In the genomic region with DNA sequence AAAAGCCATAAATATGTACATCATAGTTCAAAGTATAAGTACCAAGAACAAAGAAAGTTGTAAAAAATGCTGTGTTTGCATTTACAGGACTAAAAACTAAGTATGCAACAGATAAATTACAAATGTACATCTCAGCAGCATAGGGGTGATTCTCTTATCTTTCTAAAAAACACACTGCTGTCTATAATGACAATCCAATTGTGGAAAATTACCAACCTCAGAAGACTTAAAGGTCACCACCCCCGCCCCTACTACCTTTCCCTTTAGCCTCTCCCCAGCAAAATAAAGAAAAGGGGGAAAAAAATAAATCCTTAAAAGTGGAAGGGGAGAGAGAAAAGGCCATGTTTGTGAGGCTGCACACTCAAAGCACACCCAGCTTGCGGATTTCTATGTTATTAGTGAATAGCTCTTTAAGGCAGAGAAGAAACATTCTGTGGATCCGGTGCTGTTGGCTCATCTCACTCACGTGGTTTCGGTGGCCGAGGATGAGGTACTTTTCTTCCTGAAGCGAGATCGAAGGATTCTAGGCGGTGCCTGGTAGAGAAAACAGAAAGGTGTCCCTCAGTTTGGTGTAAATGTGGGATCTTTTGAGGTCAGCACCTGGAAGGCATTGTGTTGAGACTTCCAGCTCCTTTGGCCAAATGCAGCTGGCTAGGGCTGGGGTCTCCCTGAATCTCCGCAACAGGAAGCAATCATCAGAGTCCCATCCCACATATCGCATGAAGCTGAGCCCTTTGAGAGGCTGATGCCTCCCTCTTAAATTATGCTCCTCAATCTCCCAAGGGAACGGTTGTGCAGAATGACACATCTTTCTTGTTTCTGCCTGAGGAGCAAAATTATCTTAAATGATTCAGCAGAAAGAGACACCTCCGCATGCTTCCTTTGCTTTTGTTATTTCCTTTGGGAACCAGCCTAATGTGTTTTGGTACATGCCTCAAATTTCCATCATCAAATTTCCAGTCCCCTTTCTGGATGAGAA, we compare ENCODE assay signal across 14 cellular contexts. TPM values are rescaled to one million over a fixed set of nuclear protein-coding genes. Genes with fewer than 3 reads are reported as not detected.
DNase-seq lines count a peak whose midpoint lies in the region; ATAC-seq, FAIRE-seq and TF ChIP-seq lines count a peak whose summit lies in the region.
"Had no signal": no experiment of that assay in that cellular context is flagged by ENCODE, and none has a peak within 500 bp of the region (broad histone marks: within the 10 kb centered on the region; RNA-seq: fewer than 3 reads in every experiment).

No MANE protein-coding gene starts in this region.

- CTCF ChIA-PET in CD8-positive, alpha-beta memory T cell (lab: Charles Lee), result no interaction called here
- CTCF ChIA-PET in CD8-positive, alpha-beta T cell (lab: Charles Lee), result interaction anchor here (0.6 to 1.3 kb wide), 2 partner anchors 15 to 124 kb away, joined by 3 read pairs; no protein-coding TSS in a partner anchor

- peak overlapping the region in 1 of 7 donors; percentile 10 for H3K4me3 Mint-ChIP-seq in CD8-positive, alpha-beta memory T cell
- no peak overlapping the region for H3K4me3 Mint-ChIP-seq in CD8-positive, alpha-beta T cell
- H3K4me3 Mint-ChIP-seq: WTC11 had no signal

- TF ChIP-seq CTCF in parathyroid adenoma (IDR thresholded peaks at IDR 0.05) (no peak), D721Med (IDR thresholded peaks at IDR 0.05; ENCODE audit: insufficient read depth, missing control alignments) (no peak)
- TF ChIP-seq CTCF in CD8-positive, alpha-beta T cell (IDR thresholded peaks at IDR 0.05), result no peak

- H3K27me3 Mint-ChIP-seq in CD8-positive, alpha-beta memory T cell, result no peaks in the 10 kb centered on the region
- H3K27me3 Mint-ChIP-seq in CD8-positive, alpha-beta T cell (ENCODE audit: low read depth), result no peaks in the 10 kb centered on the region

- H3K27ac Mint-ChIP-seq in CD8-positive, alpha-beta memory T cell, result peak overlapping the region in 2 of 8 donors; percentile 17
- no peak overlapping the region for H3K27ac Mint-ChIP-seq in CD8-positive, alpha-beta T cell
- H3K27ac Mint-ChIP-seq: WTC11 had no signal

- no peak for ATAC-seq in HG02870 (IDR thresholded peaks at IDR 0.05; ENCODE audit: unreplicated experiment)
- no peak for ATAC-seq in CD8-positive, alpha-beta T cell
- ATAC-seq: pancreas, upper lobe of right lung, WTC11 had no signal

- POLR2A ChIA-PET in CD8-positive, alpha-beta memory T cell (lab: Charles Lee), result no interaction called here
- POLR2A ChIA-PET in CD8-positive, alpha-beta T cell (lab: Charles Lee), result interaction anchor here (1.3 kb wide), 1 partner anchor 16 kb away, joined by 4 read pairs; no protein-coding TSS in a partner anchor

- H2AFZ ChIP-seq in parathyroid adenoma, result no peak overlapping the region

- H3K4me2 ChIP-seq in parathyroid adenoma (ENCODE audit: low read length), result peak overlapping the region; percentile 2

- H3K9me3 Mint-ChIP-seq in CD8-positive, alpha-beta memory T cell, result no peaks in the 10 kb centered on the region
- no peaks in the 10 kb centered on the region for H3K9me3 Mint-ChIP-seq in CD8-positive, alpha-beta T cell
- H3K9me3 Mint-ChIP-seq: WTC11 had no signal

- H3K79me2 ChIP-seq in parathyroid adenoma, result no peaks in the 10 kb centered on the region

- no peak overlapping the region for H3K9ac ChIP-seq in parathyroid adenoma

- no peak for DNase-seq in CD8-positive, alpha-beta memory T cell
- DNase-seq in NCI-H2171 treated with DMSO at 0.1 percent for 48 hours (lab: John Stamatoyannopoulos, UW) (peak; percentile 77), caudate nucleus (lab: John Stamatoyannopoulos, UW) (peak in 25 of 61 donors; percentile 25 to 81 (median 48)), D721Med (ENCODE audit: insufficient read length, low spot score) (no peak), NCI-H82 treated with DMSO at 0.1 percent for 48 hours (lab: John Stamatoyannopoulos, UW; ENCODE audit: unreplicated experiment) (no peak)
- DNase-seq in CD8-positive, alpha-beta T cell, result no peak
- DNase-seq: activated effector memory CD4-positive, alpha-beta T cell treated with Interleukin-2 at 50 U/mL for 16 hours; DMS153; pancreas; SHP77 treated with DMSO at 0.1 percent for 48 hours; upper lobe of right lung had no signal

- H3K36me3 ChIP-seq in CD8-positive, alpha-beta memory T cell (ENCODE audit: insufficient read depth, low read length), result peaks cover 12% of the 10 kb centered on the region
- no peaks in the 10 kb centered on the region for H3K36me3 ChIP-seq in parathyroid adenoma (ENCODE audit: control insufficient read depth, insufficient read depth, low read length)
- H3K36me3 ChIP-seq in CD8-positive, alpha-beta T cell (ENCODE audit: insufficient read depth, low read length), result peaks cover 7% of the 10 kb centered on the region
- H3K36me3 ChIP-seq: pancreas had no signal

- no peak for FAIRE-seq in D721Med (lab: Jason Lieb, UNC)
- FAIRE-seq: pancreas had no signal

- H3K4me1 ChIP-seq in CD8-positive, alpha-beta memory T cell (ENCODE audit: insufficient read depth, low read length), result no peaks in the 10 kb centered on the region
- H3K4me1 ChIP-seq in parathyroid adenoma, result no peaks in the 10 kb centered on the region
- no peaks in the 10 kb centered on the region for H3K4me1 ChIP-seq in CD8-positive, alpha-beta T cell (ENCODE audit: insufficient read depth, low read length)

- peaks cover 0 to 29% (median 0%) of the 10 kb centered on the region in 3 donors for H3K36me3 Mint-ChIP-seq in CD8-positive, alpha-beta memory T cell
- H3K36me3 Mint-ChIP-seq in CD8-positive, alpha-beta T cell, result peaks cover 27% of the 10 kb centered on the region

- no peaks in the 10 kb centered on the region for H3K27me3 ChIP-seq in CD8-positive, alpha-beta memory T cell (ENCODE audit: insufficient read depth, low read length, poor library complexity, severe bottlenecking)
- H3K27me3 ChIP-seq in parathyroid adenoma (ENCODE audit: control insufficient read depth, insufficient read depth, low read length), result no peaks in the 10 kb centered on the region
- H3K27me3 ChIP-seq in CD8-positive, alpha-beta T cell (ENCODE audit: insufficient read depth, low read length), result no peaks in the 10 kb centered on the region
- H3K27me3 ChIP-seq: pancreas, upper lobe of right lung had no signal

- H3K4me1 Mint-ChIP-seq in CD8-positive, alpha-beta memory T cell, result peaks cover 0 to 3% (median 0%) of the 10 kb centered on the region in 3 donors
- H3K4me1 Mint-ChIP-seq in CD8-positive, alpha-beta T cell (ENCODE audit: low read depth), result peaks cover 9% of the 10 kb centered on the region

- H3K27ac ChIP-seq in CD8-positive, alpha-beta memory T cell (ENCODE audit: low read depth, low read length), result peak overlapping the region; percentile 40
- H3K27ac ChIP-seq in caudate nucleus (ENCODE audit: low read depth, low read length), result peak overlapping the region; percentile 80
- no peak overlapping the region for H3K27ac ChIP-seq in parathyroid adenoma
- H3K27ac ChIP-seq in CD8-positive, alpha-beta T cell (ENCODE audit: low read depth, low read length), result no peak overlapping the region
- H3K27ac ChIP-seq: pancreas, upper lobe of right lung had no signal

- no peaks in the 10 kb centered on the region for H3K9me3 ChIP-seq in CD8-positive, alpha-beta memory T cell (ENCODE audit: low read length)
- H3K9me3 ChIP-seq in parathyroid adenoma (ENCODE audit: control insufficient read depth, low read length), result no peaks in the 10 kb centered on the region
- H3K9me3 ChIP-seq in CD8-positive, alpha-beta T cell (ENCODE audit: low read length), result no peaks in the 10 kb centered on the region
- H3K9me3 ChIP-seq: pancreas, upper lobe of right lung had no signal

- intact Hi-C loops in CD8-positive, alpha-beta T cell (cut with DNase I, micrococcal nuclease), result no loop called here

- no peak overlapping the region for H3K4me3 ChIP-seq in CD8-positive, alpha-beta memory T cell (ENCODE audit: low read length)
- H3K4me3 ChIP-seq in parathyroid adenoma (ENCODE audit: low read depth, low read length), result no peak overlapping the region
- no peak overlapping the region for H3K4me3 ChIP-seq in CD8-positive, alpha-beta T cell (ENCODE audit: low read depth, low read length)
- H3K4me3 ChIP-seq: pancreas, upper lobe of right lung had no signal

RNA-seq across cellular contexts. Expression of a gene that starts 17.6 kb away (rescaled TPM):
- total RNA-seq in CD8-positive, alpha-beta memory T cell, result 10 to 100 TPM; 86.5 to 89.9 TPM
- 27.1 TPM for polyA plus RNA-seq in CD8-positive, alpha-beta memory T cell
- 1 to 10 TPM; 6.7 to 7.0 TPM for total RNA-seq in CD8-positive, alpha-beta T cell

RNA-seq across cellular contexts. Expression of a gene that starts 21.6 kb away (rescaled TPM):
- 100 to 1,000 TPM; 147 to 149 TPM for total RNA-seq in CD8-positive, alpha-beta memory T cell
- 65.7 TPM for polyA plus RNA-seq in CD8-positive, alpha-beta memory T cell
- 10 to 100 TPM; 34.3 to 35.8 TPM for total RNA-seq in CD8-positive, alpha-beta T cell

Comparison
In these comparisons a context has a peak if more than half of its experiments do, and no peak if none do; other contexts are left out.
1. H3K27ac ChIP-seq: peak in CD8-positive, alpha-beta memory T cell (single experiment) and caudate nucleus (single experiment); none in parathyroid adenoma (single experiment) and CD8-positive, alpha-beta T cell (single experiment).
2. RNA of a gene that starts 17.6 kb away (total RNA-seq): 86.5 to 89.9 TPM in CD8-positive, alpha-beta memory T cell; 6.7 to 7.0 TPM in CD8-positive, alpha-beta T cell; every median in the first group is over 10 times any median in the second.
3. RNA of a gene that starts 21.6 kb away (total RNA-seq): 147 to 149 TPM in CD8-positive, alpha-beta memory T cell; 34.3 to 35.8 TPM in CD8-positive, alpha-beta T cell; every median in the first group is over 4 times any median in the second.